Comparison of ENCODE assay signal across 17 cellular contexts in genomic region chr22:41779889-41780505, GRCh38. TPM values are rescaled to one million over a fixed set of nuclear protein-coding genes. Genes with fewer than 3 reads are reported as not detected.
A peak's percentile ranks its signal among the peaks of the same experiment; 100 is the strongest.
DNase-seq lines count a peak whose midpoint lies in the region; ATAC-seq, FAIRE-seq and TF ChIP-seq lines count a peak whose summit lies in the region.
"Had no signal": no experiment of that assay in that cellular context is flagged by ENCODE, and none has a peak within 500 bp of the region (broad histone marks: within the 10 kb centered on the region; RNA-seq: fewer than 3 reads in every experiment).

No MANE protein-coding gene starts in this region.

- H3K9me3 Mint-ChIP-seq in CD14-positive monocyte (peaks cover 0 to 5% (median 2%) of the 10 kb centered on the region in 7 donors), glutamatergic neuron (ENCODE audit: unreplicated experiment) (no peaks in the 10 kb centered on the region)
- H3K9me3 Mint-ChIP-seq in activated T-cell treated with anti-CD3 and anti-CD28 coated beads, Interleukin-2, amount 50 U/mL, for 4 hours: no peaks in the 10 kb centered on the region
- H3K9me3 Mint-ChIP-seq: HFFc6 had no signal

- H3K4me3 Mint-ChIP-seq in CD14-positive monocyte (peak overlapping the region in 1 of 2 donors; percentile 15), glutamatergic neuron (ENCODE audit: unreplicated experiment) (no peak overlapping the region)
- peak overlapping the region; percentile 68 for H3K4me3 Mint-ChIP-seq in activated T-cell treated with anti-CD3 and anti-CD28 coated beads, Interleukin-2, amount 50 U/mL, for 4 hours
- H3K4me3 Mint-ChIP-seq: HFFc6 had no signal

- no peaks in the 10 kb centered on the region for H3K4me1 ChIP-seq in right cardiac atrium (ENCODE audit: control insufficient read depth, insufficient read depth, low read length)
- H3K4me1 ChIP-seq: pancreas, tibial artery had no signal

- no peak overlapping the region for H3K4me3 ChIP-seq in right cardiac atrium (ENCODE audit: low read length)
- H3K4me3 ChIP-seq: pancreas, tibial artery had no signal

- H3K4me1 Mint-ChIP-seq in CD14-positive monocyte (peaks cover 58% of the 10 kb centered on the region), glutamatergic neuron (ENCODE audit: low read depth, unreplicated experiment) (peaks cover 9% of the 10 kb centered on the region)
- peaks cover 57% of the 10 kb centered on the region for H3K4me1 Mint-ChIP-seq in activated T-cell treated with anti-CD3 and anti-CD28 coated beads, Interleukin-2, amount 50 U/mL, for 4 hours (ENCODE audit: low read depth)

- TF ChIP-seq CTCF in CD14-positive monocyte (IDR thresholded peaks at IDR 0.05) (no peak), glutamatergic neuron (IDR thresholded peaks at IDR 0.05; ENCODE audit: partially characterized antibody, unreplicated experiment) (no peak)

- TF ChIP-seq POLR2A in GM12892 (IDR thresholded peaks at IDR 0.05; ENCODE audit: low read depth, low read length): no peak

- H3K27ac ChIP-seq in right cardiac atrium (ENCODE audit: low read length): no peak overlapping the region
- H3K27ac ChIP-seq: pancreas, tibial artery had no signal

- intact Hi-C loops in CD14-positive monocyte (cut with micrococcal nuclease): loop anchor here in 1 of 2 donors (2.0 to 5.0 kb wide), 3 partner anchors 21 to 53 kb away; partner anchors contain the start of genes CCDC134 and SREBF2
- intact Hi-C loops in right cardiac atrium (cut with DNase I): no loop called here

- peaks cover 8 to 15% of the 10 kb centered on the region in 2 donors for H3K36me3 Mint-ChIP-seq in CD14-positive monocyte
- no peaks in the 10 kb centered on the region for H3K36me3 Mint-ChIP-seq in activated T-cell treated with anti-CD3 and anti-CD28 coated beads, Interleukin-2, amount 50 U/mL, for 4 hours (ENCODE audit: insufficient read depth)
- H3K36me3 Mint-ChIP-seq in glutamatergic neuron (ENCODE audit: unreplicated experiment): no peaks in the 10 kb centered on the region

- no peaks in the 10 kb centered on the region for H3K27me3 ChIP-seq in right cardiac atrium (ENCODE audit: control insufficient read depth, insufficient read depth)
- H3K27me3 ChIP-seq: pancreas, tibial artery had no signal

- peak overlapping the region; percentile 96 to 99 (median 98) for H3K27ac Mint-ChIP-seq in CD14-positive monocyte
- H3K27ac Mint-ChIP-seq in glutamatergic neuron (ENCODE audit: unreplicated experiment): peak overlapping the region; percentile 9
- H3K27ac Mint-ChIP-seq: HFFc6 had no signal

- WGBS in right cardiac atrium: 59% methylated on average over 3 of the region's 3 CpGs

- peak; percentile 32 for ATAC-seq in activated T-cell treated with anti-CD3 and anti-CD28 coated beads, Interleukin-2, amount 50 U/mL, for 4 hours
- ATAC-seq in HG03175 (IDR thresholded peaks at IDR 0.05; ENCODE audit: unreplicated experiment) (no peak), right cardiac atrium (no peak), HG03342 (IDR thresholded peaks at IDR 0.05; ENCODE audit: unreplicated experiment) (no peak)
- ATAC-seq: PC-3 had no signal

- H3K9me3 ChIP-seq in right cardiac atrium (ENCODE audit: control insufficient read depth, low read length): no peaks in the 10 kb centered on the region
- H3K9me3 ChIP-seq: pancreas, tibial artery had no signal

- DNase-seq in CD14-positive monocyte (ENCODE audit: low spot score): peak; percentile 28
- no peak for DNase-seq in GM12892 (ENCODE audit: insufficient read length)
- no peak for DNase-seq in activated T-cell treated with anti-CD3 and anti-CD28 coated beads, Interleukin-2, amount 50 U/mL, for 4 hours
- no peak for DNase-seq in glutamatergic neuron
- no peak for DNase-seq in RPMI8226
- no peak for DNase-seq in right cardiac atrium
- DNase-seq: erythroblast, HFFc6, Kasumi-1, NCI-H1694, NCI-H510A, pancreas, PC-3, small intestine, tibial artery had no signal

- peak; percentile 78 for FAIRE-seq in GM12892 (lab: Jason Lieb, UNC)
- FAIRE-seq: pancreas, small intestine had no signal

- no peaks in the 10 kb centered on the region for H3K27me3 Mint-ChIP-seq in CD14-positive monocyte (ENCODE audit: low read depth in 3 of 3)
- H3K27me3 Mint-ChIP-seq in activated T-cell treated with anti-CD3 and anti-CD28 coated beads, Interleukin-2, amount 50 U/mL, for 4 hours (ENCODE audit: low read depth): no peaks in the 10 kb centered on the region
- peaks cover 3% of the 10 kb centered on the region for H3K27me3 Mint-ChIP-seq in glutamatergic neuron (ENCODE audit: unreplicated experiment)

RNA-seq across cellular contexts. Expression of gene CCDC134, which starts 20.5 kb away (rescaled TPM):
- polyA plus RNA-seq in CD14-positive monocyte (1 to 10 TPM; 2.1 to 2.4 TPM), right cardiac atrium (2.2 TPM)
- polyA plus RNA-seq in GM12892 (2012; ENCODE audit: missing spikeins): 6.9 TPM
- total RNA-seq in activated T-cell treated with anti-CD3 and anti-CD28 coated beads, Interleukin-2, amount 50 U/mL, for 4 hours: 10 to 100 TPM; 16.0 to 20.2 (median 18.4) TPM
- total RNA-seq in glutamatergic neuron (ENCODE audit: unreplicated experiment) (9.4 TPM), right cardiac atrium (1 to 10 TPM; 4.1 to 6.6 (median 5.1) TPM)

RNA-seq across cellular contexts. Expression of gene SREBF2, which starts 52.9 kb away (rescaled TPM):
- 10 to 100 TPM; 22.2 to 25.1 TPM for polyA plus RNA-seq in CD14-positive monocyte
- polyA plus RNA-seq in GM12892 (2012; ENCODE audit: missing spikeins): 99.3 TPM
- 100 to 1,000 TPM; 123 to 178 (median 155) TPM for total RNA-seq in activated T-cell treated with anti-CD3 and anti-CD28 coated beads, Interleukin-2, amount 50 U/mL, for 4 hours
- total RNA-seq in glutamatergic neuron (ENCODE audit: unreplicated experiment): 291 TPM
- 100 to 1,000 TPM in 2 of 4 donors, 10 to 100 TPM in 2; 77.8 to 119 (median 106) TPM for total RNA-seq in right cardiac atrium
- polyA plus RNA-seq in right cardiac atrium: 71.2 TPM

Comparison
In these comparisons a context has a peak if more than half of its experiments do, and no peak if none do; other contexts are left out.
1. ATAC-seq: peak in activated T-cell treated with anti-CD3 and anti-CD28 coated beads, Interleukin-2, amount 50 U/mL, for 4 hours (2 of 2); none in HG03175 (single experiment), right cardiac atrium (0 of 2) and HG03342 (single experiment).